1 cellular context compared by ENCODE assay signal in the genomic region with DNA sequence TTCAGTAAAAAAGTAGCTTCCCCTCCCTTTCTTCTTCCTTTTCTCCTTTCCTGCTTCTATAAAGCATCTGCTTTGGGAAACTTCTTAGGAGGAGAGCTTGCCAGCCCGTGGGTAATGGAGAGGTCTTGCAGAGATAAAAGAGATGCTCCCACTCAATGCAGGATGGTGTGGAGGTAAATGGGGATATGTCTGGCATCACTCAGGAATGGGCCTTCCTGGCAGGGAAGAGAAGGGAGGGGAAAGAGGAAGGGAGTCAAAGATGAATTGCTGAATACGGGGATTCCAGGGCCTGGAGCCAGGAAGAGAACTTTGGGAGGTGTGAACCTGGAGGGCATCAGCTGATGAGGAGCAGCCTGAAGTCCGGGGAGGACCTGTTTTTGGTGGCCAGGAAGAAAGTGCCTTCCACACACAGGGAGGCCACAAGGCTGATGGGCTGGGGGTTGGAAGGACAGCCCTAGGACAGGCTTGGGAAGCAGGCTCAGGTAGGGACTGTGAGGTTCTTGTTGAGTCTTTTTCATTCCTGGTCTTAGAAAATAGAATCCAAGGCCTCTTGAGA.
TF ChIP-seq lines count a peak whose summit lies in the region.

No MANE protein-coding gene starts in this region.

TF ChIP-seq in H1, 55 proteins besides CTCF, POLR2A, EP300 and RAD21:
- no peak for TF ChIP-seq TAF1 (IDR thresholded peaks at IDR 0.05; ENCODE audit: low read depth, low read length)
- TF ChIP-seq, protein P1, sequence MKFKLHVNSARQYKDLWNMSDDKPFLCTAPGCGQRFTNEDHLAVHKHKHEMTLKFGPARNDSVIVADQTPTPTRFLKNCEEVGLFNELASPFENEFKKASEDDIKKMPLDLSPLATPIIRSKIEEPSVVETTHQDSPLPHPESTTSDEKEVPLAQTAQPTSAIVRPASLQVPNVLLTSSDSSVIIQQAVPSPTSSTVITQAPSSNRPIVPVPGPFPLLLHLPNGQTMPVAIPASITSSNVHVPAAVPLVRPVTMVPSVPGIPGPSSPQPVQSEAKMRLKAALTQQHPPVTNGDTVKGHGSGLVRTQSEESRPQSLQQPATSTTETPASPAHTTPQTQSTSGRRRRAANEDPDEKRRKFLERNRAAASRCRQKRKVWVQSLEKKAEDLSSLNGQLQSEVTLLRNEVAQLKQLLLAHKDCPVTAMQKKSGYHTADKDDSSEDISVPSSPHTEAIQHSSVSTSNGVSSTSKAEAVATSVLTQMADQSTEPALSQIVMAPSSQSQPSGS (IDR thresholded peaks at IDR 0.05; ENCODE audit: low read length): no peak
- no peak for TF ChIP-seq SRF (IDR thresholded peaks at IDR 0.05; ENCODE audit: low read depth, low read length)
- TF ChIP-seq KDM4A (IDR thresholded peaks at IDR 0.05; ENCODE audit: low read depth, low read length, severe bottlenecking): no peak
- no peak for TF ChIP-seq EZH2 (IDR thresholded peaks at IDR 0.05; ENCODE audit: low read depth, low read length, severe bottlenecking)
- TF ChIP-seq, protein P2, sequence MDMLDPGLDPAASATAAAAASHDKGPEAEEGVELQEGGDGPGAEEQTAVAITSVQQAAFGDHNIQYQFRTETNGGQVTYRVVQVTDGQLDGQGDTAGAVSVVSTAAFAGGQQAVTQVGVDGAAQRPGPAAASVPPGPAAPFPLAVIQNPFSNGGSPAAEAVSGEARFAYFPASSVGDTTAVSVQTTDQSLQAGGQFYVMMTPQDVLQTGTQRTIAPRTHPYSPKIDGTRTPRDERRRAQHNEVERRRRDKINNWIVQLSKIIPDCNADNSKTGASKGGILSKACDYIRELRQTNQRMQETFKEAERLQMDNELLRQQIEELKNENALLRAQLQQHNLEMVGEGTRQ (IDR thresholded peaks at IDR 0.05; ENCODE audit: low read length): no peak
- no peak for TF ChIP-seq KDM5A (IDR thresholded peaks at IDR 0.05; ENCODE audit: low read length)
- TF ChIP-seq MAFK (IDR thresholded peaks at IDR 0.05; ENCODE audit: low read depth, low read length): no peak
- no peak for TF ChIP-seq POLR2AphosphoS5 (IDR thresholded peaks at IDR 0.05; ENCODE audit: low read depth, low read length)
- no peak for TF ChIP-seq TEAD4 (IDR thresholded peaks at IDR 0.05; ENCODE audit: low read depth, low read length)
- no peak for TF ChIP-seq SIN3A (conservative IDR thresholded peaks at IDR 0.05 in 1 of 2, IDR thresholded peaks at IDR 0.05 in 1 of 2; ENCODE audit: low read depth in 1 of 2, low read length in 2 of 2)
- no peak for TF ChIP-seq POU5F1 (IDR thresholded peaks at IDR 0.05; ENCODE audit: low read depth, low read length)
- no peak for TF ChIP-seq BCL11A (IDR thresholded peaks at IDR 0.05; ENCODE audit: low read depth in 2 of 2, low read length in 2 of 2)
